Comparison of ENCODE assay signal across 18 cellular contexts in genomic region chr1:154417338-154417608, GRCh38. TPM values are rescaled to one million over a fixed set of nuclear protein-coding genes. Genes with fewer than 3 reads are reported as not detected.
DNase-seq lines count a peak whose midpoint lies in the region; ATAC-seq and TF ChIP-seq lines count a peak whose summit lies in the region.
"Had no signal": no experiment of that assay in that cellular context is flagged by ENCODE, and none has a peak within 500 bp of the region (broad histone marks: within the 10 kb centered on the region; RNA-seq: fewer than 3 reads in every experiment).

No MANE protein-coding gene starts in this region.

- H3K36me3 Mint-ChIP-seq in T-helper 17 cell (ENCODE audit: low read depth) (peaks cover 7% of the 10 kb centered on the region), glutamatergic neuron (ENCODE audit: unreplicated experiment) (no peaks in the 10 kb centered on the region)
- H3K36me3 Mint-ChIP-seq in naive thymus-derived CD4-positive, alpha-beta T cell, result peaks cover 0 to 27% (median 0%) of the 10 kb centered on the region in 5 donors

- DNase-seq in left ventricle myocardium inferior (no peak), Right ventricle myocardium superior (no peak), T-helper 17 cell (no peak), uterus (no peak), SK-N-SH (no peak), 8988T (no peak), glutamatergic neuron (no peak)
- DNase-seq in naive thymus-derived CD4-positive, alpha-beta T cell, result no peak
- DNase-seq: Caco-2, dorsolateral prefrontal cortex, MG63, NCI-H1694, NCI-H226, RPMI8226, thyroid gland had no signal

- H2AFZ ChIP-seq in SK-N-SH (ENCODE audit: low read depth), result no peak overlapping the region
- H2AFZ ChIP-seq: GM23338 had no signal

- H3K79me2 ChIP-seq in SK-N-SH (ENCODE audit: insufficient read depth), result no peaks in the 10 kb centered on the region; the same call in 1 of the 2 replicates

- TF ChIP-seq POLR2A in uterus (IDR thresholded peaks at IDR 0.05), result no peak

- H3K4me1 ChIP-seq in left ventricle myocardium inferior (peaks cover 90% of the 10 kb centered on the region), uterus (peaks cover 20 to 33% of the 10 kb centered on the region in 2 donors), SK-N-SH (ENCODE audit: control insufficient read depth in 1 of 2, insufficient read depth in 2 of 2, low read depth in 1 of 2, low read length in 1 of 2) (peaks cover 11 to 34% of the 10 kb centered on the region in 2 experiments; a peak in 3 of 4 replicates)
- H3K4me1 ChIP-seq in naive thymus-derived CD4-positive, alpha-beta T cell (ENCODE audit: control insufficient read depth in 2 of 2, insufficient read depth in 2 of 2, low read length in 2 of 2), result peaks cover 0 to 74% of the 10 kb centered on the region in 2 donors

- H4K20me1 ChIP-seq in SK-N-SH (ENCODE audit: insufficient read depth), result no peaks in the 10 kb centered on the region

- H3K27ac Mint-ChIP-seq in T-helper 17 cell (peak overlapping the region; percentile 98), glutamatergic neuron (ENCODE audit: unreplicated experiment) (no peak overlapping the region)
- H3K27ac Mint-ChIP-seq in naive thymus-derived CD4-positive, alpha-beta T cell, result peak overlapping the region in 8 of 9 donors; percentile 11 to 97 (median 92)
- H3K27ac Mint-ChIP-seq: GM23338 had no signal

- H3K9ac ChIP-seq in SK-N-SH, result no peak overlapping the region

- peak overlapping the region; percentile 15 for H3K4me3 Mint-ChIP-seq in T-helper 17 cell
- H3K4me3 Mint-ChIP-seq in naive thymus-derived CD4-positive, alpha-beta T cell, result peak overlapping the region in 4 of 10 donors; percentile 9 to 79 (median 46)
- H3K4me3 Mint-ChIP-seq in glutamatergic neuron (ENCODE audit: unreplicated experiment), result no peak overlapping the region
- H3K4me3 Mint-ChIP-seq: GM23338 had no signal

- WGBS in SK-N-SH (ENCODE audit: low lambda C conversion rate), result 98% methylated on average over 3 of the region's 3 CpGs

- TF ChIP-seq CTCF in left ventricle myocardium inferior (IDR thresholded peaks at IDR 0.05; ENCODE audit: borderline replicate concordance), result no peak
- no peak for TF ChIP-seq CTCF in uterus (IDR thresholded peaks at IDR 0.05)
- TF ChIP-seq CTCF in SK-N-SH (IDR thresholded peaks at IDR 0.05), result no peak
- no peak for TF ChIP-seq CTCF in glutamatergic neuron (IDR thresholded peaks at IDR 0.05; ENCODE audit: partially characterized antibody, unreplicated experiment)

- no peak for TF ChIP-seq RAD21 in SK-N-SH (IDR thresholded peaks at IDR 0.05; ENCODE audit: low read length)

- H3K9me3 Mint-ChIP-seq in naive thymus-derived CD4-positive, alpha-beta T cell, result no peaks in the 10 kb centered on the region
- peaks cover 7% of the 10 kb centered on the region for H3K9me3 Mint-ChIP-seq in glutamatergic neuron (ENCODE audit: unreplicated experiment)
- H3K9me3 Mint-ChIP-seq: GM23338 had no signal

- POLR2A ChIA-PET in naive thymus-derived CD4-positive, alpha-beta T cell (lab: Charles Lee), result interaction anchor here (1.4 to 8.9 kb wide), 3 partner anchors 10 to 48 kb away, joined by 3 to 159 read pairs (median 15); partner anchors contain the start of gene IL6R
- POLR2A ChIA-PET in SK-N-SH (lab: Yijun Ruan, JAX), result no interaction called here

- H3F3A ChIP-seq in SK-N-SH (replicated peaks; ENCODE audit: insufficient read depth), result peaks cover 17% of the 10 kb centered on the region

- ATAC-seq in Right ventricle myocardium superior (ENCODE audit: poor library complexity) (no peak), T-helper 17 cell (no peak)
- no peak for ATAC-seq in naive thymus-derived CD4-positive, alpha-beta T cell
- ATAC-seq: GM23338 had no signal

- H3K4me3 ChIP-seq in left ventricle myocardium inferior, result no peak overlapping the region
- H3K4me3 ChIP-seq in naive thymus-derived CD4-positive, alpha-beta T cell (ENCODE audit: low read length), result no peak overlapping the region
- no peak overlapping the region for H3K4me3 ChIP-seq in uterus
- no peak overlapping the region for H3K4me3 ChIP-seq in SK-N-SH (ENCODE audit: low read depth in 2 of 2, low read length in 1 of 2)
- H3K4me3 ChIP-seq: adrenal gland, cardiac muscle cell, dorsolateral prefrontal cortex, GM23338, MG63, thyroid gland had no signal

- H3K27ac ChIP-seq in left ventricle myocardium inferior (replicated peaks) (peak overlapping the region; percentile 98), uterus (peak overlapping the region; percentile 33 to 93), SK-N-SH (ENCODE audit: low read depth in 2 of 2, low read length in 1 of 2) (no peak overlapping the region)
- H3K27ac ChIP-seq in naive thymus-derived CD4-positive, alpha-beta T cell (ENCODE audit: low read depth, low read length), result no peak overlapping the region
- H3K27ac ChIP-seq: cardiac muscle cell had no signal

- no peaks in the 10 kb centered on the region for H3K9me3 ChIP-seq in left ventricle myocardium inferior (replicated peaks)
- no peaks in the 10 kb centered on the region for H3K9me3 ChIP-seq in T-helper 17 cell (ENCODE audit: control insufficient read depth, low read length, poor library complexity, severe bottlenecking)
- no peaks in the 10 kb centered on the region for H3K9me3 ChIP-seq in naive thymus-derived CD4-positive, alpha-beta T cell (ENCODE audit: control insufficient read depth in 2 of 3, low read length in 3 of 3)
- no peaks in the 10 kb centered on the region for H3K9me3 ChIP-seq in uterus
- no peaks in the 10 kb centered on the region for H3K9me3 ChIP-seq in SK-N-SH
- H3K9me3 ChIP-seq: adrenal gland, Caco-2, MG63, thyroid gland had no signal

- H3K27me3 ChIP-seq in left ventricle myocardium inferior (ENCODE audit: low read depth) (no peaks in the 10 kb centered on the region), uterus (no peaks in the 10 kb centered on the region), SK-N-SH (ENCODE audit: insufficient read depth) (no peaks in the 10 kb centered on the region)
- no peaks in the 10 kb centered on the region for H3K27me3 ChIP-seq in naive thymus-derived CD4-positive, alpha-beta T cell (ENCODE audit: control insufficient read depth in 2 of 2, insufficient read depth in 2 of 2, low read length in 2 of 2)
- H3K27me3 ChIP-seq: adrenal gland, cardiac muscle cell, dorsolateral prefrontal cortex, MG63, thyroid gland had no signal

- intact Hi-C loops in left ventricle myocardium inferior (cut with micrococcal nuclease) (no loop called here), Right ventricle myocardium superior (cut with DNase I) (no loop called here), uterus (cut with DNase I; ENCODE audit: low total_unique reads) (no loop called here)
- intact Hi-C loops in naive thymus-derived CD4-positive, alpha-beta T cell (cut with micrococcal nuclease), result no loop called here

- no peaks in the 10 kb centered on the region for H3K9me2 ChIP-seq in SK-N-SH

- H3K4me1 Mint-ChIP-seq in T-helper 17 cell, result peaks cover 60% of the 10 kb centered on the region
- peaks cover 33 to 99% (median 78%) of the 10 kb centered on the region in 7 donors for H3K4me1 Mint-ChIP-seq in naive thymus-derived CD4-positive, alpha-beta T cell
- H3K4me1 Mint-ChIP-seq in glutamatergic neuron (ENCODE audit: low read depth, unreplicated experiment), result peaks cover 2% of the 10 kb centered on the region

- TF ChIP-seq EP300 in SK-N-SH (IDR thresholded peaks at IDR 0.05; ENCODE audit: borderline replicate concordance in 1 of 2, low read depth in 1 of 2, low read length in 1 of 2), result no peak

- H3K4me2 ChIP-seq in SK-N-SH, result no peak overlapping the region
- H3K4me2 ChIP-seq: GM23338 had no signal

- H3K36me3 ChIP-seq in left ventricle myocardium inferior, result no peaks in the 10 kb centered on the region
- peaks cover 0 to 13% (median 6%) of the 10 kb centered on the region in 3 experiments for H3K36me3 ChIP-seq in naive thymus-derived CD4-positive, alpha-beta T cell (ENCODE audit: control insufficient read depth in 2 of 3, insufficient read depth in 3 of 3, low read length in 3 of 3)
- H3K36me3 ChIP-seq in uterus, result no peaks in the 10 kb centered on the region
- H3K36me3 ChIP-seq in SK-N-SH (replicated peaks in 1 of 2; ENCODE audit: control insufficient read depth in 1 of 2, insufficient read depth in 2 of 2, low read length in 1 of 2), result no peaks in the 10 kb centered on the region
- H3K36me3 ChIP-seq: adrenal gland, cardiac muscle cell, MG63, thyroid gland had no signal

- H3K27me3 Mint-ChIP-seq in T-helper 17 cell (no peaks in the 10 kb centered on the region), glutamatergic neuron (ENCODE audit: unreplicated experiment) (peaks cover 7% of the 10 kb centered on the region)
- H3K27me3 Mint-ChIP-seq in naive thymus-derived CD4-positive, alpha-beta T cell, result no peaks in the 10 kb centered on the region

- CTCF ChIA-PET in naive thymus-derived CD4-positive, alpha-beta T cell (lab: Charles Lee), result interaction anchor here (0.8 to 1.0 kb wide), 2 partner anchors 14 to 72 kb away, joined by 3 to 4 read pairs; no protein-coding TSS in a partner anchor
- CTCF ChIA-PET in SK-N-SH (lab: Yijun Ruan, JAX), result interaction anchor here (0.6 to 1.2 kb wide), 3 partner anchors 10 to 62 kb away, joined by 3 to 4 read pairs (median 3); no protein-coding TSS in a partner anchor

TF ChIP-seq in SK-N-SH, 30 proteins besides CTCF, POLR2A, EP300 and RAD21:
- no peak for TF ChIP-seq SIN3A (IDR thresholded peaks at IDR 0.05; ENCODE audit: borderline replicate concordance, low read depth, low read length)

RNA-seq across cellular contexts. Expression of gene IL6R, which starts 12.1 kb away (rescaled TPM):
- total RNA-seq in left ventricle myocardium inferior, result 10.5 TPM
- 10.3 TPM for total RNA-seq in Right ventricle myocardium superior
- 10 to 100 TPM; 72.8 to 79.0 TPM for total RNA-seq in T-helper 17 cell
- total RNA-seq in naive thymus-derived CD4-positive, alpha-beta T cell, result 10 to 100 TPM in 4 of 5 experiments, 1 to 10 TPM in 1; 5.2 to 91.6 (median 85.6) TPM
- 10 to 100 TPM; 55.1 to 66.3 TPM for polyA plus RNA-seq in naive thymus-derived CD4-positive, alpha-beta T cell
- total RNA-seq in uterus, result 10 to 100 TPM in 3 of 4 donors, 1 to 10 TPM in 1; 9.7 to 28.2 (median 17.1) TPM
- polyA plus RNA-seq in SK-N-SH (2012; rRNA removed), result 1.4 and 2.8 TPM in 2 replicates
- polyA plus RNA-seq in SK-N-SH (2012; cell fraction: cytosol; rRNA removed), result 0.97 and 1.5 TPM in 2 replicates
- polyA plus RNA-seq in SK-N-SH (2012; cell fraction: nucleus; rRNA removed), result 1.8 and 3.7 TPM in 2 replicates
- 1.6 TPM for total RNA-seq in glutamatergic neuron (ENCODE audit: unreplicated experiment)

Comparison
In these comparisons a context has a peak if more than half of its experiments do, and no peak if none do; other contexts are left out.
1. H3K27ac ChIP-seq: peak in left ventricle myocardium inferior (single experiment) and uterus (2 of 2); none in naive thymus-derived CD4-positive, alpha-beta T cell (single experiment) and SK-N-SH (0 of 2).